23 cellular contexts compared by ENCODE assay signal in genomic region chr11:70301191-70301590, GRCh38.
"Had no signal": no experiment of that assay in that cellular context is flagged by ENCODE, and none has a peak within 500 bp of the region (broad histone marks: within the 10 kb centered on the region; RNA-seq: fewer than 3 reads in every experiment).

No MANE protein-coding gene starts in this region.

- DNase-seq: cerebellar nuclear complex; effector memory CD8-positive, alpha-beta T cell; esophagus squamous epithelium; foreskin fibroblast; immature natural killer cell; kidney; left cardiac atrium; left ventricle myocardium inferior; mesenchymal stem cell; midbrain; nephron progenitor cell; stimulated activated CD4-positive, alpha-beta T cell treated with anti-CD3 and anti-CD28 coated beads, Interleukin-4, amount 100 ng/mL, for 1 hour; stimulated activated CD8-positive, alpha-beta memory T cell treated with anti-CD3 and anti-CD28 coated beads, Interleukin-4, amount 100 ng/mL, for 48 hours; stomach; substantia nigra; transverse colon had no signal

- H3K9me3 Mint-ChIP-seq: dendritic cell treated with granulocyte-macrophage colony-stimulating factor and Interleukin-4, amounts not matched to agents 40 ng/mL and 50 ng/mL, for 4 days; effector memory CD8-positive, alpha-beta T cell; immature natural killer cell; stimulated activated effector memory CD8-positive, alpha-beta T cell treated with anti-CD3 and anti-CD28 coated beads, Interleukin-12 subunit alpha, Interleukin-12 subunit beta, amount 100 ng/mL, for 72 hours had no signal

- H3K27ac ChIP-seq: esophagus squamous epithelium, gastroesophageal sphincter, left ventricle myocardium inferior, neutrophil, stomach, thoracic aorta, transverse colon had no signal

- H3K4me3 Mint-ChIP-seq: dendritic cell treated with granulocyte-macrophage colony-stimulating factor and Interleukin-4, amounts not matched to agents 40 ng/mL and 50 ng/mL, for 4 days; effector memory CD8-positive, alpha-beta T cell; immature natural killer cell; nephron progenitor cell; stimulated activated effector memory CD8-positive, alpha-beta T cell treated with anti-CD3 and anti-CD28 coated beads, Interleukin-12 subunit alpha, Interleukin-12 subunit beta, amount 100 ng/mL, for 72 hours had no signal

- H3K4me2 ChIP-seq: smooth muscle cell had no signal

- H3K27me3 Mint-ChIP-seq: dendritic cell treated with granulocyte-macrophage colony-stimulating factor and Interleukin-4, amounts not matched to agents 40 ng/mL and 50 ng/mL, for 4 days; effector memory CD8-positive, alpha-beta T cell had no signal

- H3K27ac Mint-ChIP-seq: dendritic cell treated with granulocyte-macrophage colony-stimulating factor and Interleukin-4, amounts not matched to agents 40 ng/mL and 50 ng/mL, for 4 days; immature natural killer cell had no signal

- H3K9me3 ChIP-seq: esophagus squamous epithelium, gastroesophageal sphincter, left ventricle myocardium inferior, neutrophil, stomach, thoracic aorta, transverse colon had no signal

- H3K36me3 ChIP-seq: thoracic aorta had no signal

- ATAC-seq: effector memory CD8-positive, alpha-beta T cell; gastroesophageal sphincter; left cardiac atrium; stimulated activated effector memory CD8-positive, alpha-beta T cell treated with anti-CD3 and anti-CD28 coated beads, Interleukin-12 subunit alpha, Interleukin-12 subunit beta, amount 100 ng/mL, for 72 hours had no signal

- H3K4me3 ChIP-seq: esophagus squamous epithelium, gastroesophageal sphincter, left ventricle myocardium inferior, lung, smooth muscle cell, stomach, thoracic aorta, transverse colon had no signal
